19 cellular contexts compared by ENCODE assay signal in the genomic region with DNA sequence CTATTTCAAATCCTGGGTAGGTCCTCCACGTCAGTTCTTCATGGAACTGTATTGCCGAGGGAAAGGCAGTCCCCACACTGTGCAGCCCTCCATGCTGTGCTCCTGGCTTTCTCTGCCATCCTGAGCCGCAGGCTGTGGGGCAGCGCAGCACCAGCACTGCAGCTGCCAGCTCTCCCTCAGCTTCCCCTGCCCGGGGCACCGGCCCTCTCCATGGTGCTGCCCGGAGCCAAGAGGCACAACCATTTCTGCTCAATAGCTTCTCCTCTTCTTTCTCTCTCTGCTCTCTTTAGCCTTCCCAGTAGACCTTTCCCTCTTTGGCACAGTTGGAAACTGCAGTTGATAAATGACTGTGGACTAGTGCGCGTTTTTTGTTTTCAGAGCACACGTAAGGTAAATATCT. TPM values are rescaled to one million over a fixed set of nuclear protein-coding genes. Genes with fewer than 3 reads are reported as not detected.
DNase-seq lines count a peak whose midpoint lies in the region; ATAC-seq, FAIRE-seq and TF ChIP-seq lines count a peak whose summit lies in the region.
"Had no signal": no experiment of that assay in that cellular context is flagged by ENCODE, and none has a peak within 500 bp of the region (broad histone marks: within the 10 kb centered on the region; RNA-seq: fewer than 3 reads in every experiment).

No MANE protein-coding gene starts in this region.

- DNase-seq in NCI-H2107 treated with DMSO at 0.1 percent for 48 hours (lab: John Stamatoyannopoulos, UW; ENCODE audit: unreplicated experiment) (peak; percentile 13), NCI-H2107 (lab: John Stamatoyannopoulos, UW) (no peak), GM12878 (ENCODE audit: low read depth, low spot score) (no peak), left lobe of liver (ENCODE audit: low spot score) (no peak), AML-193 (lab: John Stamatoyannopoulos, UW) (no peak), mesenteric fat pad (ENCODE audit: low spot score) (no peak)
- DNase-seq: activated CD4-positive, CD25-positive, alpha-beta regulatory T cell treated with anti-CD3 and anti-CD28 coated beads, Interleukin-2, amount 50 U/mL, for 72 hours; DMS 273 treated with DMSO at 0.1 percent for 48 hours; HCEC 1CT; NCI-H1694; NCI-H82; small intestine; tibial artery had no signal

- POLR2A ChIA-PET in GM12878 (lab: Charles Lee), result no interaction called here

- in situ Hi-C loops in GM12878 (cut with MboI), result no loop called here

- no peaks in the 10 kb centered on the region for H4K20me1 ChIP-seq in GM12878 (ENCODE audit: control insufficient read depth, insufficient read depth)

- H3K36me3 ChIP-seq in GM12878 (ENCODE audit: control insufficient read depth in 2 of 2, insufficient read depth in 2 of 2, low read length in 1 of 2), result peaks cover 12 to 23% of the 10 kb centered on the region in 2 experiments

- no peaks in the 10 kb centered on the region for H3K27me3 Mint-ChIP-seq in stimulated activated memory B cell treated with anti-CD40 and anti-IgM and Interleukin-4, amounts not matched to agents 10 μg/mL and 1 μg/mL and 100 μg/mL, for 72 hours

- H3K79me2 ChIP-seq in GM12878 (ENCODE audit: control insufficient read depth, insufficient read depth, low read length), result no peaks in the 10 kb centered on the region

- RAD21 ChIA-PET in GM12878 (lab: Charles Lee; ENCODE audit: unreplicated experiment), result no interaction called here

- H3K9ac ChIP-seq in GM12878 (ENCODE audit: control insufficient read depth, insufficient read depth, low read length), result no peak overlapping the region

- H3K4me1 Mint-ChIP-seq in stimulated activated memory B cell treated with anti-CD40 and anti-IgM and Interleukin-4, amounts not matched to agents 10 μg/mL and 1 μg/mL and 100 μg/mL, for 72 hours, result peaks cover 12% of the 10 kb centered on the region

- intact Hi-C loops in GM12878 (cut with micrococcal nuclease; ENCODE audit: unreplicated experiment), result no loop called here

- H3K27ac Mint-ChIP-seq in stimulated activated memory B cell treated with anti-CD40 and anti-IgM and Interleukin-4, amounts not matched to agents 10 μg/mL and 1 μg/mL and 100 μg/mL, for 72 hours, result peak overlapping the region; percentile 49
- H3K27ac Mint-ChIP-seq: activated T-helper 1 cell treated with anti-CD3 and anti-CD28 coated beads, Interleukin-12 subunit alpha, Interleukin-12 subunit beta, Interleukin-2, Interleukin-4 antibody, amounts not matched to agents 30 ng/mL and 10 ng/mL and 1 ng/mL, durations not matched to agents 14 hours and 24 hours and 36 hours had no signal

- no TSS peak for BruUV-seq in GM12878 (replicated peaks; lab: Mats Ljungman, UMichigan)

- H3K4me1 ChIP-seq in GM12878 (ENCODE audit: control insufficient read depth, insufficient read depth, low read length), result no peaks in the 10 kb centered on the region

- no peak overlapping the region for H3K4me3 ChIP-seq in GM12878
- H3K4me3 ChIP-seq: tibial artery had no signal

- CTCF ChIA-PET in GM12878 (lab: Yijun Ruan, JAX), result no interaction called here

- no peaks in the 10 kb centered on the region for H3K9me3 Mint-ChIP-seq in stimulated activated memory B cell treated with anti-CD40 and anti-IgM and Interleukin-4, amounts not matched to agents 10 μg/mL and 1 μg/mL and 100 μg/mL, for 72 hours
- H3K9me3 Mint-ChIP-seq: activated T-helper 1 cell treated with anti-CD3 and anti-CD28 coated beads, Interleukin-12 subunit alpha, Interleukin-12 subunit beta, Interleukin-2, Interleukin-4 antibody, amounts not matched to agents 30 ng/mL and 10 ng/mL and 1 ng/mL, durations not matched to agents 14 hours and 24 hours and 36 hours had no signal

- no peak for FAIRE-seq in GM12878 (lab: Jason Lieb, UNC)
- FAIRE-seq: bronchial epithelial cell, GM12891, small intestine had no signal

- H3K4me2 ChIP-seq in GM12878 (ENCODE audit: control insufficient read depth, insufficient read depth), result no peak overlapping the region

- no peak for TF ChIP-seq RAD21 in GM12878 (IDR thresholded peaks at IDR 0.05; ENCODE audit: insufficient read depth, low read depth, low read length)

- TF ChIP-seq CTCF in GM12878 (IDR thresholded peaks at IDR 0.05 in 2 of 3, conservative IDR thresholded peaks at IDR 0.05 in 1 of 3; ENCODE audit: control insufficient read depth in 2 of 3, extremely low read depth in 1 of 3, insufficient read depth in 1 of 3, low read depth in 3 of 3, low read length in 3 of 3), result no peak

- peaks cover 55% of the 10 kb centered on the region for H3K36me3 Mint-ChIP-seq in stimulated activated memory B cell treated with anti-CD40 and anti-IgM and Interleukin-4, amounts not matched to agents 10 μg/mL and 1 μg/mL and 100 μg/mL, for 72 hours

- SMC1A ChIA-PET in GM12878 (lab: Charles Lee; ENCODE audit: uncharacterized antibody, unreplicated experiment), result no interaction called here

- 97% methylated on average over 10 of the region's 10 CpGs for WGBS in GM12878 (ENCODE audit: insufficient coverage, insufficient replicate concordance, low lambda C conversion rate, missing lambda C conversion rate)

- no peak for TF ChIP-seq POLR2A in GM12878 (IDR thresholded peaks at IDR 0.05; ENCODE audit: low read depth, low read length)

- ATAC-seq in GM12878 (no peak), left lobe of liver (peak; percentile 70), HG02798 (IDR thresholded peaks at IDR 0.05; ENCODE audit: poor library complexity, unreplicated experiment) (no peak)
- ATAC-seq in stimulated activated memory B cell treated with anti-CD40 and anti-IgM and Interleukin-4, amounts not matched to agents 10 μg/mL and 1 μg/mL and 100 μg/mL, for 72 hours, result no peak

- H3K4me3 Mint-ChIP-seq in stimulated activated memory B cell treated with anti-CD40 and anti-IgM and Interleukin-4, amounts not matched to agents 10 μg/mL and 1 μg/mL and 100 μg/mL, for 72 hours, result no peak overlapping the region
- H3K4me3 Mint-ChIP-seq: activated T-helper 1 cell treated with anti-CD3 and anti-CD28 coated beads, Interleukin-12 subunit alpha, Interleukin-12 subunit beta, Interleukin-2, Interleukin-4 antibody, amounts not matched to agents 30 ng/mL and 10 ng/mL and 1 ng/mL, durations not matched to agents 14 hours and 24 hours and 36 hours had no signal

- TF ChIP-seq EP300 in GM12878 (IDR thresholded peaks at IDR 0.05; ENCODE audit: borderline replicate concordance in 1 of 2, control insufficient read depth in 1 of 2, low read depth in 2 of 2, low read length in 2 of 2), result no peak

- H2AFZ ChIP-seq in GM12878 (ENCODE audit: control insufficient read depth, low read depth, low read length), result no peak overlapping the region

- no peaks in the 10 kb centered on the region for H3K9me3 ChIP-seq in GM12878 (replicated peaks; ENCODE audit: control insufficient read depth, insufficient read depth, low read length)
- H3K9me3 ChIP-seq: tibial artery had no signal

- no peaks in the 10 kb centered on the region for H3K27me3 ChIP-seq in GM12878 (replicated peaks in 1 of 2; ENCODE audit: control insufficient read depth in 2 of 2, insufficient read depth in 2 of 2, low read length in 1 of 2)
- H3K27me3 ChIP-seq: tibial artery had no signal

- no peak overlapping the region for H3K27ac ChIP-seq in GM12878 (ENCODE audit: control insufficient read depth, insufficient read depth)
- H3K27ac ChIP-seq: epithelial cell of prostate had no signal

RNA-seq across cellular contexts. Expression of a gene that starts 12.1 kb away (rescaled TPM):
- 12.3 and 15.0 TPM in 2 replicates for total RNA-seq in GM12878 (2013; cell fraction: nucleolus; rRNA removed)
- total RNA-seq in GM12878 (2014; rRNA removed), result 2.7 and 3.3 TPM in 2 replicates
- total RNA-seq in GM12878 (2014; rRNA removed; fragmentation: Illumina TruSeq; extraction: Trizol), result 2.6 and 2.8 TPM in 2 replicates
- 3.5 and 3.9 TPM in 2 replicates for total RNA-seq in GM12878 (2021)
- polyA plus RNA-seq in GM12878 (2011; ENCODE audit: low read depth), result 1.00 TPM
- polyA plus RNA-seq in GM12878 (2011; rRNA removed), result 1.7 and 2.3 TPM in 2 replicates
- 1.1 and 2.2 TPM in 2 replicates for polyA plus RNA-seq in GM12878 (2011; cell fraction: cytosol; rRNA removed)
- polyA plus RNA-seq in GM12878 (2011; cell fraction: nucleus; rRNA removed), result 17.6 and 25.2 TPM in 2 replicates
- 2.0 and 2.6 TPM in 2 replicates for polyA plus RNA-seq in GM12878 (2012)
- 1.5 and 2.0 TPM in 2 replicates for polyA plus RNA-seq in GM12878 (2014; fragmentation: Illumina TruSeq; extraction: Trizol)
- under 1 TPM; 0.34 to 0.77 TPM for polyA plus RNA-seq in GM12878 (2014; fragmentation: Nextera tagmentation; extraction: Ambion mirVana)
- 5.3 and 6.2 TPM in 2 replicates for polyA plus RNA-seq in GM12878 (2014; rRNA removed)
- 1 to 10 TPM; 2.6 to 2.8 TPM for polyA plus RNA-seq in GM12878 (2016; fragmentation: Nextera tagmentation; extraction: Ambion mirVana)
- polyA minus RNA-seq in GM12878 (2011; rRNA and poly(A)+ RNA removed), result 1.6 and 1.9 TPM in 2 replicates
- 0.94 TPM in 1 of 2 replicates, not detected in the other for polyA minus RNA-seq in GM12878 (2011; cell fraction: cytosol; rRNA and poly(A)+ RNA removed)
- 3.1 and 4.7 TPM in 2 replicates for polyA minus RNA-seq in GM12878 (2011; cell fraction: nucleus; rRNA and poly(A)+ RNA removed)
- 4.4 TPM for total RNA-seq in left lobe of liver
- 2.8 TPM for total RNA-seq in mesenteric fat pad

RNA-seq across cellular contexts. Expression of a gene that starts 15.6 kb away (rescaled TPM):
- total RNA-seq in GM12878 (2013; cell fraction: nucleolus; rRNA removed), result 20.3 and 22.8 TPM in 2 replicates
- total RNA-seq in GM12878 (2014; rRNA removed), result 4.0 and 4.7 TPM in 2 replicates
- total RNA-seq in GM12878 (2014; rRNA removed; fragmentation: Illumina TruSeq; extraction: Trizol), result 2.8 and 3.2 TPM in 2 replicates
- 14.3 and 14.9 TPM in 2 replicates for total RNA-seq in GM12878 (2021)
- polyA plus RNA-seq in GM12878 (2011; ENCODE audit: low read depth), result 3.6 TPM
- polyA plus RNA-seq in GM12878 (2011; rRNA removed), result 3.2 and 9.6 TPM in 2 replicates
- polyA plus RNA-seq in GM12878 (2011; cell fraction: cytosol; rRNA removed), result 12.6 and 16.8 TPM in 2 replicates
- 28.6 and 33.7 TPM in 2 replicates for polyA plus RNA-seq in GM12878 (2011; cell fraction: nucleus; rRNA removed)
- polyA plus RNA-seq in GM12878 (2012), result 7.6 and 8.5 TPM in 2 replicates
- polyA plus RNA-seq in GM12878 (2014; fragmentation: Illumina TruSeq; extraction: Trizol), result 1.8 and 7.9 TPM in 2 replicates
- polyA plus RNA-seq in GM12878 (2014; fragmentation: Nextera tagmentation; extraction: Ambion mirVana), result 1 to 10 TPM in 1 of 2 experiments, under 1 TPM in 1; 0.72 to 1.9 TPM
- polyA plus RNA-seq in GM12878 (2014; rRNA removed), result 7.6 and 9.5 TPM in 2 replicates
- polyA plus RNA-seq in GM12878 (2016; fragmentation: Nextera tagmentation; extraction: Ambion mirVana), result 1 to 10 TPM; 2.6 to 3.0 TPM
- 15.1 and 29.7 TPM in 2 replicates for polyA minus RNA-seq in GM12878 (2011; rRNA and poly(A)+ RNA removed)
- polyA minus RNA-seq in GM12878 (2011; cell fraction: cytosol; rRNA and poly(A)+ RNA removed), result 14.7 and 16.7 TPM in 2 replicates
- 10.8 and 21.8 TPM in 2 replicates for polyA minus RNA-seq in GM12878 (2011; cell fraction: nucleus; rRNA and poly(A)+ RNA removed)
- total RNA-seq in left lobe of liver, result 31.4 TPM
- total RNA-seq in mesenteric fat pad, result 9.0 TPM

RNA-seq across cellular contexts. Expression of a gene that starts 26.1 kb away (rescaled TPM):
- total RNA-seq in GM12878 (2013; cell fraction: nucleolus; rRNA removed), result 24.3 and 25.0 TPM in 2 replicates
- 30.0 and 32.1 TPM in 2 replicates for total RNA-seq in GM12878 (2014; rRNA removed)
- total RNA-seq in GM12878 (2014; rRNA removed; fragmentation: Illumina TruSeq; extraction: Trizol), result 11.2 and 11.5 TPM in 2 replicates
- total RNA-seq in GM12878 (2021), result 23.0 and 24.9 TPM in 2 replicates
- polyA plus RNA-seq in GM12878 (2011; ENCODE audit: low read depth), result 8.5 TPM
- polyA plus RNA-seq in GM12878 (2011; rRNA removed), result 9.1 and 18.6 TPM in 2 replicates
- polyA plus RNA-seq in GM12878 (2011; cell fraction: cytosol; rRNA removed), result 18.4 and 28.0 TPM in 2 replicates
- polyA plus RNA-seq in GM12878 (2011; cell fraction: nucleus; rRNA removed), result 25.2 and 29.1 TPM in 2 replicates
- polyA plus RNA-seq in GM12878 (2012), result 16.2 and 19.1 TPM in 2 replicates
- 1.8 and 7.4 TPM in 2 replicates for polyA plus RNA-seq in GM12878 (2014; fragmentation: Illumina TruSeq; extraction: Trizol)
- 10 to 100 TPM; 18.0 to 22.5 TPM for polyA plus RNA-seq in GM12878 (2014; fragmentation: Nextera tagmentation; extraction: Ambion mirVana)
- 31.8 and 37.9 TPM in 2 replicates for polyA plus RNA-seq in GM12878 (2014; rRNA removed)
- polyA plus RNA-seq in GM12878 (2016; fragmentation: Nextera tagmentation; extraction: Ambion mirVana), result 10 to 100 TPM; 30.3 to 36.2 TPM
- 7.2 and 13.4 TPM in 2 replicates for polyA minus RNA-seq in GM12878 (2011; rRNA and poly(A)+ RNA removed)
- polyA minus RNA-seq in GM12878 (2011; cell fraction: cytosol; rRNA and poly(A)+ RNA removed), result 4.2 and 4.8 TPM in 2 replicates
- 4.8 and 9.9 TPM in 2 replicates for polyA minus RNA-seq in GM12878 (2011; cell fraction: nucleus; rRNA and poly(A)+ RNA removed)
- total RNA-seq in left lobe of liver, result 9.5 TPM
- total RNA-seq in mesenteric fat pad, result 10.4 TPM

RNA-seq across cellular contexts. Expression of a gene that starts 38.2 kb away (rescaled TPM):
- total RNA-seq in GM12878 (2013; cell fraction: nucleolus; rRNA removed), result 47.1 and 54.6 TPM in 2 replicates
- total RNA-seq in GM12878 (2014; rRNA removed) (15.8 and 16.5 TPM in 2 replicates), GM12878 (2014; rRNA removed; fragmentation: Illumina TruSeq; extraction: Trizol) (6.3 and 7.2 TPM in 2 replicates), GM12878 (2021) (21.6 and 26.1 TPM in 2 replicates), left lobe of liver (18.6 TPM), mesenteric fat pad (25.9 TPM)
- polyA plus RNA-seq in GM12878 (2011; ENCODE audit: low read depth), result 4.8 TPM
- polyA plus RNA-seq in GM12878 (2011; rRNA removed) (10.6 and 20.8 TPM in 2 replicates), GM12878 (2014; fragmentation: Illumina TruSeq; extraction: Trizol) (3.8 and 6.5 TPM in 2 replicates), GM12878 (2014; fragmentation: Nextera tagmentation; extraction: Ambion mirVana) (under 1 TPM; 0.06 to 0.18 TPM), GM12878 (2014; rRNA removed) (17.5 and 18.0 TPM in 2 replicates), GM12878 (2016; fragmentation: Nextera tagmentation; extraction: Ambion mirVana) (1 to 10 TPM; 5.3 to 6.4 TPM)
- polyA plus RNA-seq in GM12878 (2011; cell fraction: cytosol; rRNA removed), result 19.6 and 26.6 TPM in 2 replicates
- polyA plus RNA-seq in GM12878 (2011; cell fraction: nucleus; rRNA removed), result 81.6 and 88.9 TPM in 2 replicates
- polyA plus RNA-seq in GM12878 (2012), result 10.6 and 12.7 TPM in 2 replicates
- polyA minus RNA-seq in GM12878 (2011; rRNA and poly(A)+ RNA removed), result 26.9 and 31.0 TPM in 2 replicates
- polyA minus RNA-seq in GM12878 (2011; cell fraction: cytosol; rRNA and poly(A)+ RNA removed), result 13.6 and 15.0 TPM in 2 replicates
- 14.1 and 24.3 TPM in 2 replicates for polyA minus RNA-seq in GM12878 (2011; cell fraction: nucleus; rRNA and poly(A)+ RNA removed)
